7 cellular contexts compared by ENCODE assay signal in the genomic region with DNA sequence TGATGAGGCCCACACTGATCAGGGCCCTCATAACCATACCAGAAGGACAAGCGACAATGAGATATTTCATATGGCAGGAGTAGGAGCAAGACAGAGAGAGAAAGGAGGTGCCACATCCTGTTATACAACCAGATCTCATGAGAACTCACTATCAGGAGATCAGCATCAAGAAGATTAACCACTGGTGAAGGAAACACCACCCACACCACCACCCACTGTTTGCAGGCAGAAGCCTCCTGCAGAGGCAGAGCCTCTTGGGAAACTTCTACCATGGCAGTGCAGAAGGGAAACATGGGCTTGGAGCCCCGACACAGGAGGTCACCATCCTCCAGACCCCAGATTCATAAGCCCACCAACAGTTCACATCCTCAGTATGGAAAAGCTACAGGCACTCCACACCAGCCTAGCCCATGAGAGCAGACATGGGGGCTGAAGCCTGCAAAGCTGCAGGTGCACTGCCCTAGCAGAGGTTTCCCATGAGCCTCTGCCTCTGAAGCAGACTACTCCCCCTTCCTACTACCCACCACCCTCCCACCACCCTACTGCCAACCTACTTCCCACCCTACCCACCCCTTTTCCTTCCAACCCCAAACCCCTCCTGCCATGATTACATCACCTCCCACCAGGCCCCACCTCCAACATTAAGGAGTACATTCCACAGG.
DNase-seq lines count a peak whose midpoint lies in the region; ATAC-seq lines count a peak whose summit lies in the region.
"Not testable (repeated sequence)": the region's sequence is repeated elsewhere in the genome, so short reads cannot be mapped to it uniquely, and the experiment has no call there.

No MANE protein-coding gene starts in this region.

- H3K27me3 Mint-ChIP-seq in activated T-cell treated with anti-CD3 and anti-CD28 coated beads, Interleukin-2, amount 50 U/mL, for 4 hours (ENCODE audit: low read depth); activated naive CD4-positive, alpha-beta T cell treated with anti-CD3 and anti-CD28 coated beads, Interleukin-2, amount 50 U/mL, for 24 hours: not testable (repeated sequence)

- intact Hi-C loops in head of caudate nucleus (cut with DNase I): not testable (repeated sequence)

- peak overlapping the region; percentile 17 for H3K4me3 Mint-ChIP-seq in activated T-cell treated with anti-CD3 and anti-CD28 coated beads, Interleukin-2, amount 50 U/mL, for 4 hours
- H3K4me3 Mint-ChIP-seq in activated naive CD4-positive, alpha-beta T cell treated with anti-CD3 and anti-CD28 coated beads, Interleukin-2, amount 50 U/mL, for 24 hours: peak overlapping the region; percentile 64

- peaks cover 43% of the 10 kb centered on the region for H3K4me1 Mint-ChIP-seq in activated T-cell treated with anti-CD3 and anti-CD28 coated beads, Interleukin-2, amount 50 U/mL, for 4 hours (ENCODE audit: low read depth)
- H3K4me1 Mint-ChIP-seq in activated naive CD4-positive, alpha-beta T cell treated with anti-CD3 and anti-CD28 coated beads, Interleukin-2, amount 50 U/mL, for 24 hours: peaks cover 53% of the 10 kb centered on the region

- H3K27ac ChIP-seq in KOPT-K1 (ENCODE audit: low read depth, low read length, poor library complexity, severe bottlenecking): peak overlapping the region; percentile 43

- not testable (repeated sequence) for ATAC-seq in activated T-cell treated with anti-CD3 and anti-CD28 coated beads, Interleukin-2, amount 50 U/mL, for 4 hours

- not testable (repeated sequence) for H3K36me3 ChIP-seq in KOPT-K1 (ENCODE audit: insufficient read depth, low read length)

- H3K36me3 Mint-ChIP-seq in activated T-cell treated with anti-CD3 and anti-CD28 coated beads, Interleukin-2, amount 50 U/mL, for 4 hours (ENCODE audit: insufficient read depth): not testable (repeated sequence)
- peaks cover 17% of the 10 kb centered on the region for H3K36me3 Mint-ChIP-seq in activated naive CD4-positive, alpha-beta T cell treated with anti-CD3 and anti-CD28 coated beads, Interleukin-2, amount 50 U/mL, for 24 hours

- H3K27ac Mint-ChIP-seq in activated naive CD4-positive, alpha-beta T cell treated with anti-CD3 and anti-CD28 coated beads, Interleukin-2, amount 50 U/mL, for 24 hours: peak overlapping the region; percentile 75

- not testable (repeated sequence) for H3K9me3 ChIP-seq in KOPT-K1 (ENCODE audit: insufficient read depth, low read length, poor library complexity, severe bottlenecking)

- DNase-seq in activated CD4-positive, alpha-beta T cell treated with anti-CD3 and anti-CD28 coated beads, Interleukin-2, amount 50 U/mL, for 1 hour: peak; percentile 6
- not testable (repeated sequence) for DNase-seq in activated T-cell treated with anti-CD3 and anti-CD28 coated beads, Interleukin-2, amount 50 U/mL, for 4 hours
- DNase-seq in head of caudate nucleus: peak in 41 of 42 donors; percentile 27 to 88 (median 66)
- peak; percentile 42 for DNase-seq in stimulated activated CD4-positive, alpha-beta T cell treated with anti-CD3 and anti-CD28 coated beads, Interleukin-2, amount 100 ng/mL, for 4 hours (ENCODE audit: low read depth)
- peak; percentile 15 to 19 for DNase-seq in stimulated activated CD8-positive, alpha-beta memory T cell treated with anti-CD3 and anti-CD28 coated beads, Interleukin-15, amount 100 ng/mL, for 48 hours (ENCODE audit: low read depth in 2 of 2)

- H3K9me3 Mint-ChIP-seq in activated T-cell treated with anti-CD3 and anti-CD28 coated beads, Interleukin-2, amount 50 U/mL, for 4 hours: not testable (repeated sequence)
- H3K9me3 Mint-ChIP-seq in activated naive CD4-positive, alpha-beta T cell treated with anti-CD3 and anti-CD28 coated beads, Interleukin-2, amount 50 U/mL, for 24 hours: peaks cover 14% of the 10 kb centered on the region
